Comparison of ENCODE assay signal across 10 cellular contexts in genomic region chr19:6521718-6522646, GRCh38. TPM values are rescaled to one million over a fixed set of nuclear protein-coding genes. Genes with fewer than 3 reads are reported as not detected.
A peak's percentile ranks its signal among the peaks of the same experiment; 100 is the strongest.
DNase-seq lines count a peak whose midpoint lies in the region; ATAC-seq and TF ChIP-seq lines count a peak whose summit lies in the region.
"Had no signal": no experiment of that assay in that cellular context is flagged by ENCODE, and none has a peak within 500 bp of the region (broad histone marks: within the 10 kb centered on the region; RNA-seq: fewer than 3 reads in every experiment).

No MANE protein-coding gene starts in this region.

- peak overlapping the region; percentile 89 to 99 (median 96) for H3K27ac Mint-ChIP-seq in CD8-positive, alpha-beta memory T cell
- H3K27ac Mint-ChIP-seq in activated T-cell treated with anti-CD3 and anti-CD28 coated beads, Interleukin-2, amount 50 U/mL, for 72 hours = peak overlapping the region; percentile 6

- H3K4me3 ChIP-seq in CD8-positive, alpha-beta memory T cell (ENCODE audit: low read length) = no peak overlapping the region
- H3K4me3 ChIP-seq in HL-60 (replicated peaks; ENCODE audit: insufficient read depth, low read length) = 0 out of 2 replicates have a peak overlapping the region, but pooled peaks have one; percentile 1

- POLR2A ChIA-PET in CD8-positive, alpha-beta memory T cell (lab: Charles Lee) = interaction anchor here (1.1 to 1.3 kb wide), 2 partner anchors 9 to 30 kb away, joined by 3 to 6 read pairs; partner anchors contain the start of gene TNFSF9

- H3K4me3 Mint-ChIP-seq in CD8-positive, alpha-beta memory T cell = peak overlapping the region; percentile 17 to 61 (median 32)
- peak overlapping the region in 1 of 2 donors; percentile 50 for H3K4me3 Mint-ChIP-seq in activated T-cell treated with anti-CD3 and anti-CD28 coated beads, Interleukin-2, amount 50 U/mL, for 72 hours

- no peaks in the 10 kb centered on the region for H3K9me3 ChIP-seq in CD8-positive, alpha-beta memory T cell (ENCODE audit: low read length)

- no peaks in the 10 kb centered on the region for H3K36me3 ChIP-seq in CD8-positive, alpha-beta memory T cell (ENCODE audit: insufficient read depth, low read length)

- no peaks in the 10 kb centered on the region for H3K36me3 Mint-ChIP-seq in CD8-positive, alpha-beta memory T cell
- H3K36me3 Mint-ChIP-seq in activated T-cell treated with anti-CD3 and anti-CD28 coated beads, Interleukin-2, amount 50 U/mL, for 72 hours (ENCODE audit: insufficient read depth in 2 of 2) = no peaks in the 10 kb centered on the region

- peak; percentile 44 to 90 (median 82) for DNase-seq in CD8-positive, alpha-beta memory T cell
- DNase-seq in HL-60 (ENCODE audit: low read depth in 1 of 2, low spot score in 1 of 2) (no peak), GM03348 (ENCODE audit: low spot score) (no peak), 8988T (no peak)
- peak; percentile 55 to 71 for DNase-seq in activated T-cell treated with anti-CD3 and anti-CD28 coated beads, Interleukin-2, amount 50 U/mL, for 72 hours
- peak; percentile 21 for DNase-seq in stimulated activated CD4-positive, alpha-beta T cell treated with anti-CD3 and anti-CD28 coated beads, Interleukin-2, amount 100 ng/mL, for 4 hours (ENCODE audit: low read depth)

- H3K4me1 Mint-ChIP-seq in CD8-positive, alpha-beta memory T cell = peaks cover 30 to 39% (median 33%) of the 10 kb centered on the region in 3 donors
- peaks cover 44% of the 10 kb centered on the region for H3K4me1 Mint-ChIP-seq in activated T-cell treated with anti-CD3 and anti-CD28 coated beads, Interleukin-2, amount 50 U/mL, for 72 hours (ENCODE audit: low read depth)

- no peaks in the 10 kb centered on the region for H3K27me3 Mint-ChIP-seq in CD8-positive, alpha-beta memory T cell
- H3K27me3 Mint-ChIP-seq in activated T-cell treated with anti-CD3 and anti-CD28 coated beads, Interleukin-2, amount 50 U/mL, for 72 hours (ENCODE audit: low read depth) = no peaks in the 10 kb centered on the region

- ATAC-seq in GM19455 (IDR thresholded peaks at IDR 0.05; ENCODE audit: unreplicated experiment) (peak; percentile 40), GM18870 (IDR thresholded peaks at IDR 0.05; ENCODE audit: unreplicated experiment) (no peak)
- ATAC-seq in activated T-cell treated with anti-CD3 and anti-CD28 coated beads, Interleukin-2, amount 50 U/mL, for 72 hours (replicated peaks in 1 of 2) = peak; percentile 37 to 76
- ATAC-seq: HCT116 had no signal

- H3K4me1 ChIP-seq in CD8-positive, alpha-beta memory T cell (ENCODE audit: insufficient read depth, low read length) = peaks cover 25% of the 10 kb centered on the region

- no peak for TF ChIP-seq CTCF in HL-60 (IDR thresholded peaks at IDR 0.05; ENCODE audit: insufficient read depth, low read length)

- no peaks in the 10 kb centered on the region for H3K9me3 Mint-ChIP-seq in CD8-positive, alpha-beta memory T cell
- no peaks in the 10 kb centered on the region for H3K9me3 Mint-ChIP-seq in activated T-cell treated with anti-CD3 and anti-CD28 coated beads, Interleukin-2, amount 50 U/mL, for 72 hours

- peak overlapping the region; percentile 60 for H3K27ac ChIP-seq in CD8-positive, alpha-beta memory T cell (ENCODE audit: low read depth, low read length)
- no peak overlapping the region for H3K27ac ChIP-seq in HL-60 (replicated peaks)

- CTCF ChIA-PET in CD8-positive, alpha-beta memory T cell (lab: Charles Lee) = interaction anchor here (1.2 to 2.4 kb wide), 6 partner anchors 9 to 341 kb away, joined by 3 to 11 read pairs (median 4); partner anchors contain the start of gene TNFSF9

- H3K27me3 ChIP-seq in CD8-positive, alpha-beta memory T cell (ENCODE audit: insufficient read depth, low read length, poor library complexity, severe bottlenecking) = no peaks in the 10 kb centered on the region
- no peaks in the 10 kb centered on the region for H3K27me3 ChIP-seq in HL-60 (ENCODE audit: insufficient read depth, poor library complexity, severe bottlenecking)

RNA-seq across cellular contexts. Expression of gene TNFSF9, which starts 8.8 kb away (rescaled TPM):
- 10 to 100 TPM; 11.3 to 12.1 TPM for total RNA-seq in CD8-positive, alpha-beta memory T cell
- 4.5 TPM for polyA plus RNA-seq in CD8-positive, alpha-beta memory T cell
- total RNA-seq in activated T-cell treated with anti-CD3 and anti-CD28 coated beads, Interleukin-2, amount 50 U/mL, for 72 hours = 1 to 10 TPM; 3.4 to 6.3 TPM

RNA-seq across cellular contexts. Expression of gene TUBB4A, which starts 19.9 kb away (rescaled TPM):
- total RNA-seq in CD8-positive, alpha-beta memory T cell = 1 to 10 TPM; 7.1 to 8.9 TPM
- polyA plus RNA-seq in CD8-positive, alpha-beta memory T cell = 5.9 TPM
- 10 to 100 TPM in 1 of 2 donors, 1 to 10 TPM in 1; 8.7 to 11.9 TPM for total RNA-seq in activated T-cell treated with anti-CD3 and anti-CD28 coated beads, Interleukin-2, amount 50 U/mL, for 72 hours
- total RNA-seq: dermis microvascular lymphatic vessel endothelial cell had no signal

RNA-seq across cellular contexts. Expression of gene DENND1C, which starts 40.4 kb away (rescaled TPM):
- total RNA-seq in CD8-positive, alpha-beta memory T cell = 10 to 100 TPM; 51.9 to 55.1 TPM
- polyA plus RNA-seq in CD8-positive, alpha-beta memory T cell = 93.2 TPM
- 100 to 1,000 TPM in 1 of 2 donors, 10 to 100 TPM in 1; 92.1 to 105 TPM for total RNA-seq in activated T-cell treated with anti-CD3 and anti-CD28 coated beads, Interleukin-2, amount 50 U/mL, for 72 hours
- total RNA-seq: dermis microvascular lymphatic vessel endothelial cell had no signal

RNA-seq across cellular contexts. Expression of gene CRB3, which starts 57.9 kb away (rescaled TPM):
- 1 to 10 TPM in 1 of 2 experiments, under 1 TPM in 1; 0.88 to 1.8 TPM for total RNA-seq in CD8-positive, alpha-beta memory T cell
- polyA plus RNA-seq in CD8-positive, alpha-beta memory T cell = 4.1 TPM
- total RNA-seq in activated T-cell treated with anti-CD3 and anti-CD28 coated beads, Interleukin-2, amount 50 U/mL, for 72 hours = 1 to 10 TPM; 3.9 to 5.0 TPM
- total RNA-seq: dermis microvascular lymphatic vessel endothelial cell had no signal

Comparison
In these comparisons a context has a peak if more than half of its experiments do, and no peak if none do; other contexts are left out.
1. DNase-seq: peak in CD8-positive, alpha-beta memory T cell (5 of 5), activated T-cell treated with anti-CD3 and anti-CD28 coated beads, Interleukin-2, amount 50 U/mL, for 72 hours (2 of 2) and stimulated activated CD4-positive, alpha-beta T cell treated with anti-CD3 and anti-CD28 coated beads, Interleukin-2, amount 100 ng/mL, for 4 hours (single experiment); none in HL-60 (0 of 2), GM03348 (single experiment) and 8988T (single experiment).